In genomic region chr21:41361786-41362604, GRCh38 we compare ENCODE assay signal across 8 cellular contexts. TPM values are rescaled to one million over a fixed set of nuclear protein-coding genes. Genes with fewer than 3 reads are reported as not detected.
DNase-seq lines count a peak whose midpoint lies in the region; ATAC-seq and TF ChIP-seq lines count a peak whose summit lies in the region.

Gene MX2, plus strand, starts transcription at chr21:41362027. Its CDS starts 14,880 bp downstream, at chr21:41376907.

- peak within 1 kb of the TSS; percentile 0; the same call in 1 of the 2 replicates for H4K5ac ChIP-seq in IMR-90 (ENCODE audit: low read depth, low read length)

- peak within 1 kb of the TSS; percentile 80 for H2AFZ ChIP-seq in IMR-90 (replicated peaks; ENCODE audit: low read length, poor library complexity)

- no peak within 1 kb of the TSS for H2BK15ac ChIP-seq in IMR-90 (ENCODE audit: low read depth, low read length)

- dilution Hi-C loops in IMR-90 (cut with HindIII; ENCODE audit: low sequenced_read_pairs, unreplicated experiment): no loop called here

- H3K4me3 ChIP-seq in CD4-positive, CD25-positive, alpha-beta regulatory T cell (ENCODE audit: low read depth, low read length): peak within 1 kb of the TSS; percentile 89
- H3K4me3 ChIP-seq in IMR-90 (ENCODE audit: insufficient read depth, low read depth, low read length): peak within 1 kb of the TSS; percentile 3; the same call in 1 of the 2 replicates
- H3K4me3 ChIP-seq in dorsolateral prefrontal cortex: peak within 1 kb of the TSS in 37 of 59 donors; percentile 2 to 56 (median 31)
- peak within 1 kb of the TSS; percentile 4 to 66 for H3K4me3 ChIP-seq in stomach smooth muscle (ENCODE audit: low read length in 2 of 2)

- H2BK120ac ChIP-seq in IMR-90 (ENCODE audit: low read depth, low read length): peak within 1 kb of the TSS; percentile 32

- peak; percentile 74 for ATAC-seq in CD4-positive, CD25-positive, alpha-beta regulatory T cell (ENCODE audit: low read depth in 2 of 2)
- ATAC-seq in GM19438 (IDR thresholded peaks at IDR 0.05; ENCODE audit: low read depth, unreplicated experiment): peak; percentile 51
- ATAC-seq in IMR-90 (ENCODE audit: low read depth): peak; percentile 83
- peak; percentile 75 to 79 for ATAC-seq in naive thymus-derived CD8-positive, alpha-beta T cell
- no peak for ATAC-seq in WTC11

- H3K4ac ChIP-seq in IMR-90 (ENCODE audit: low read depth, low read length): no peak within 1 kb of the TSS; the same call in 1 of the 2 replicates

- H3K18ac ChIP-seq in IMR-90 (ENCODE audit: low read depth, low read length): peak within 1 kb of the TSS; percentile 5; the same call in 1 of the 2 replicates

- peaks cover 37% of the 10 kb centered on the region for H3K4me1 ChIP-seq in CD4-positive, CD25-positive, alpha-beta regulatory T cell (ENCODE audit: control insufficient read depth, insufficient read depth, low read length, poor library complexity, severe bottlenecking)
- peaks cover 8% of the 10 kb centered on the region for H3K4me1 ChIP-seq in IMR-90 (ENCODE audit: control insufficient read depth, insufficient read depth, low read length)
- peaks cover 6% of the 10 kb centered on the region for H3K4me1 ChIP-seq in stomach smooth muscle (ENCODE audit: control insufficient read depth, insufficient read depth, low read length)

- peak within 1 kb of the TSS; percentile 50 for H2AK9ac ChIP-seq in IMR-90 (replicated peaks; ENCODE audit: low read depth, low read length, poor library complexity)

- no peak for TF ChIP-seq RAD21 in IMR-90 (IDR thresholded peaks at IDR 0.05; ENCODE audit: low read length)

- CTCF ChIA-PET in IMR-90 (lab: Yijun Ruan, JAX): interaction anchor here (1.5 kb wide), 1 partner anchor 79 kb away, joined by 4 read pairs; no protein-coding TSS in a partner anchor
- CTCF ChIA-PET in WTC11 (lab: Charles Lee): interaction anchor here (3.1 kb wide), 1 partner anchor 7 kb away, joined by 39 read pairs; no protein-coding TSS in a partner anchor

- H4K20me1 ChIP-seq in IMR-90 (ENCODE audit: insufficient read depth, low read length): no peaks in the 10 kb centered on the region

- TF ChIP-seq POLR2A in IMR-90 (IDR thresholded peaks at IDR 0.05; ENCODE audit: low read depth, low read length): no peak

- peaks cover 20% of the 10 kb centered on the region for H3K36me3 Mint-ChIP-seq in CD4-positive, CD25-positive, alpha-beta regulatory T cell
- peaks cover 0 to 22% (median 19%) of the 10 kb centered on the region in 3 donors for H3K36me3 Mint-ChIP-seq in naive thymus-derived CD8-positive, alpha-beta T cell
- H3K36me3 Mint-ChIP-seq in WTC11: no peaks in the 10 kb centered on the region

- intact Hi-C loops in IMR-90 (cut with micrococcal nuclease) (loop anchor here (5.0 kb wide), 1 partner anchor 60 kb away; no protein-coding TSS in a partner anchor), dorsolateral prefrontal cortex (cut with DNase I) (no loop called here)

- no peak within 1 kb of the TSS for H3K23ac ChIP-seq in IMR-90 (ENCODE audit: low read depth, low read length)

- H3K9me1 ChIP-seq in IMR-90 (ENCODE audit: insufficient read depth, low read length): no peaks in the 10 kb centered on the region; the same call in 1 of the 2 replicates

- H3K9ac ChIP-seq in IMR-90 (ENCODE audit: low read depth, low read length): peak within 1 kb of the TSS; percentile 65
- H3K9ac ChIP-seq in stomach smooth muscle (ENCODE audit: low read length in 2 of 2): peak within 1 kb of the TSS; percentile 33 to 51

- no TSS peak for BruUV-seq in IMR-90 (replicated peaks; lab: Mats Ljungman, UMichigan)

- no peaks in the 10 kb centered on the region for H3K27me3 ChIP-seq in CD4-positive, CD25-positive, alpha-beta regulatory T cell (ENCODE audit: control insufficient read depth, insufficient read depth, low read length)
- H3K27me3 ChIP-seq in IMR-90 (ENCODE audit: control insufficient read depth, insufficient read depth, low read length): peaks cover 3% of the 10 kb centered on the region
- H3K27me3 ChIP-seq in dorsolateral prefrontal cortex: peaks cover 0 to 4% (median 0%) of the 10 kb centered on the region in 45 donors
- peaks cover 4 to 5% of the 10 kb centered on the region in 2 donors for H3K27me3 ChIP-seq in stomach smooth muscle (ENCODE audit: control insufficient read depth in 1 of 2, insufficient read depth in 2 of 2, low read length in 2 of 2)

- no peak within 1 kb of the TSS for H3K14ac ChIP-seq in IMR-90 (replicated peaks; ENCODE audit: low read depth, low read length)

- no peak within 1 kb of the TSS for H3K56ac ChIP-seq in IMR-90 (ENCODE audit: extremely low read depth, insufficient read depth, low read length)

- WGBS in IMR-90 (ENCODE audit: extremely low coverage in 2 of 2, insufficient read length in 1 of 2), 2 experiments: 45% methylated on average over 7 of the region's 24 CpGs; no CpG with 5 or more reads in 1 of the 2 experiments

- H3K27me3 Mint-ChIP-seq in CD4-positive, CD25-positive, alpha-beta regulatory T cell: peaks cover 15% of the 10 kb centered on the region
- H3K27me3 Mint-ChIP-seq in naive thymus-derived CD8-positive, alpha-beta T cell: peaks cover 0 to 4% (median 0%) of the 10 kb centered on the region in 5 donors
- H3K27me3 Mint-ChIP-seq in WTC11 (ENCODE audit: low read depth): no peaks in the 10 kb centered on the region

- H4K91ac ChIP-seq in IMR-90 (ENCODE audit: insufficient read depth, low read depth, low read length): no peak within 1 kb of the TSS; the same call in 1 of the 2 replicates

- in situ Hi-C loops in IMR-90 (cut with MboI; ENCODE audit: low sequenced_read_pairs): no loop called here

- H2AK5ac ChIP-seq in IMR-90 (ENCODE audit: low read depth, low read length): peak within 1 kb of the TSS; percentile 15; the same call in 1 of the 2 replicates

- H3K27ac ChIP-seq in CD4-positive, CD25-positive, alpha-beta regulatory T cell (ENCODE audit: insufficient read depth, low read length, poor library complexity, severe bottlenecking): peak within 1 kb of the TSS; percentile 98
- H3K27ac ChIP-seq in IMR-90 (ENCODE audit: insufficient read depth, low read length) (peak within 1 kb of the TSS; percentile 61), dorsolateral prefrontal cortex (peak within 1 kb of the TSS in 35 of 59 donors; percentile 7 to 80 (median 55)), stomach smooth muscle (ENCODE audit: low read length) (peak within 1 kb of the TSS; percentile 31)

- H3K9me3 ChIP-seq in CD4-positive, CD25-positive, alpha-beta regulatory T cell (ENCODE audit: control insufficient read depth in 2 of 2, low read length in 2 of 2): no peaks in the 10 kb centered on the region
- H3K9me3 ChIP-seq in IMR-90 (ENCODE audit: control insufficient read depth, insufficient read depth, low read length) (no peaks in the 10 kb centered on the region), stomach smooth muscle (ENCODE audit: control insufficient read depth in 2 of 2, low read length in 2 of 2) (no peaks in the 10 kb centered on the region)

- DNase-seq in CD4-positive, CD25-positive, alpha-beta regulatory T cell: peak; percentile 78 to 92 (median 89)
- DNase-seq in IMR-90: peak; percentile 81
- peak; percentile 78 for DNase-seq in activated CD4-positive, alpha-beta T cell treated with anti-CD3 and anti-CD28 coated beads for 48 hours
- DNase-seq in dorsolateral prefrontal cortex: no peak
- DNase-seq in naive thymus-derived CD8-positive, alpha-beta T cell: peak; percentile 64 to 95 (median 90)
- DNase-seq in WTC11 (ENCODE audit: low spot score): no peak

- no peak for TF ChIP-seq CTCF in IMR-90 (conservative IDR thresholded peaks at IDR 0.05; ENCODE audit: low read depth, low read length)
- TF ChIP-seq CTCF in dorsolateral prefrontal cortex (IDR thresholded peaks at IDR 0.05 in 54 of 56, conservative IDR thresholded peaks at IDR 0.05 in 2 of 56; ENCODE audit: low read depth in 1 of 56, partially characterized antibody in 56 of 56): no peak
- TF ChIP-seq CTCF in WTC11 (IDR thresholded peaks at IDR 0.05): no peak

- peaks cover 0 to 1% (median 0%) of the 10 kb centered on the region in 7 donors for H3K9me3 Mint-ChIP-seq in CD4-positive, CD25-positive, alpha-beta regulatory T cell
- H3K9me3 Mint-ChIP-seq in naive thymus-derived CD8-positive, alpha-beta T cell: no peaks in the 10 kb centered on the region
- H3K9me3 Mint-ChIP-seq in WTC11: no peaks in the 10 kb centered on the region

- H3K4me1 Mint-ChIP-seq in CD4-positive, CD25-positive, alpha-beta regulatory T cell: peaks cover 11 to 63% (median 31%) of the 10 kb centered on the region in 4 donors
- peaks cover 18 to 63% (median 60%) of the 10 kb centered on the region in 4 donors for H3K4me1 Mint-ChIP-seq in naive thymus-derived CD8-positive, alpha-beta T cell
- H3K4me1 Mint-ChIP-seq in WTC11: peaks cover 18% of the 10 kb centered on the region

- POLR2A ChIA-PET in IMR-90 (lab: Charles Lee; ENCODE audit: unreplicated experiment) (no interaction called here), WTC11 (lab: Charles Lee) (no interaction called here)
- POLR2A ChIA-PET in naive thymus-derived CD8-positive, alpha-beta T cell (lab: Charles Lee): interaction anchor here (0.6 to 3.2 kb wide), 12 partner anchors 8 to 535 kb away, joined by 3 to 26 read pairs (median 3); partner anchors contain the start of genes MX1 and PRDM15

- H2BK20ac ChIP-seq in IMR-90 (ENCODE audit: low read depth, low read length): no peak within 1 kb of the TSS

- H4K8ac ChIP-seq in IMR-90 (ENCODE audit: low read depth in 2 of 2, low read length in 2 of 2): peak within 1 kb of the TSS; percentile 6 to 79; a peak in 2 of 4 replicates

- no peak within 1 kb of the TSS for H2BK5ac ChIP-seq in IMR-90 (ENCODE audit: low read depth, low read length, poor library complexity, severe bottlenecking)

- peak within 1 kb of the TSS; percentile 35 for H3K4me2 ChIP-seq in IMR-90 (ENCODE audit: low read depth, low read length)

- peak within 1 kb of the TSS; percentile 100 for H3K27ac Mint-ChIP-seq in CD4-positive, CD25-positive, alpha-beta regulatory T cell
- H3K27ac Mint-ChIP-seq in naive thymus-derived CD8-positive, alpha-beta T cell: peak within 1 kb of the TSS; percentile 98 to 100 (median 100)
- no peak within 1 kb of the TSS; the same call in 1 of the 2 replicates for H3K27ac Mint-ChIP-seq in WTC11

- H3K36me3 ChIP-seq in CD4-positive, CD25-positive, alpha-beta regulatory T cell (ENCODE audit: control insufficient read depth, insufficient read depth, low read length): peaks cover 9% of the 10 kb centered on the region
- H3K36me3 ChIP-seq in IMR-90 (ENCODE audit: control insufficient read depth, insufficient read depth, low read length) (no peaks in the 10 kb centered on the region), stomach smooth muscle (ENCODE audit: control insufficient read depth in 2 of 2, insufficient read depth in 2 of 2, low read length in 2 of 2) (no peaks in the 10 kb centered on the region)

- no peaks in the 10 kb centered on the region for H3K79me1 ChIP-seq in IMR-90 (ENCODE audit: low read depth in 1 of 2, low read length in 2 of 2)

- H3K4me3 Mint-ChIP-seq in CD4-positive, CD25-positive, alpha-beta regulatory T cell: peak within 1 kb of the TSS; percentile 93 to 98 (median 96)
- H3K4me3 Mint-ChIP-seq in naive thymus-derived CD8-positive, alpha-beta T cell: peak within 1 kb of the TSS; percentile 86 to 99 (median 93)
- no peak within 1 kb of the TSS for H3K4me3 Mint-ChIP-seq in WTC11

RNA-seq across cellular contexts. Expression of gene MX2, which starts in this region (rescaled TPM):
- 119 TPM for total RNA-seq in CD4-positive, CD25-positive, alpha-beta regulatory T cell
- 10 to 100 TPM; 34.8 to 52.7 (median 44.0) TPM for polyA plus RNA-seq in CD4-positive, CD25-positive, alpha-beta regulatory T cell
- 0.54 and 0.56 TPM in 2 replicates for total RNA-seq in IMR-90 (2012; rRNA removed)
- polyA plus RNA-seq in IMR-90 (2012; rRNA removed): 0.43 and 0.53 TPM in 2 replicates
- polyA plus RNA-seq in IMR-90 (2012; cell fraction: cytosol; rRNA removed): 0.22 TPM in 1 of 2 replicates, not detected in the other
- polyA plus RNA-seq in IMR-90 (2012; cell fraction: nucleus; rRNA removed; ENCODE audit: low replicate concordance): 0.45 and 1.1 TPM in 2 replicates
- total RNA-seq in dorsolateral prefrontal cortex: 10 to 100 TPM in 4 of 120 experiments, 1 to 10 TPM in 116; 1.8 to 41.0 (median 5.0) TPM
- 100 to 1,000 TPM; 114 to 125 TPM for total RNA-seq in naive thymus-derived CD8-positive, alpha-beta T cell
- polyA plus RNA-seq in naive thymus-derived CD8-positive, alpha-beta T cell: 10 to 100 TPM; 27.8 to 49.6 (median 42.4) TPM
- 2.6 to 4.0 TPM (median 2.7 TPM) in 3 replicates for total RNA-seq in WTC11 (2021)

Comparison
In these comparisons a context has a peak if more than half of its experiments do, and no peak if none do; other contexts are left out.
1. RNA of gene MX2 (polyA plus RNA-seq): 34.8 to 52.7 TPM in CD4-positive, CD25-positive, alpha-beta regulatory T cell and 27.8 to 49.6 TPM in naive thymus-derived CD8-positive, alpha-beta T cell; 0.22 to 1.1 TPM in IMR-90; every median in the first group is over 10 times any median in the second.
2. DNase-seq: peak in CD4-positive, CD25-positive, alpha-beta regulatory T cell (3 of 3), IMR-90 (single experiment), activated CD4-positive, alpha-beta T cell treated with anti-CD3 and anti-CD28 coated beads for 48 hours (single experiment) and naive thymus-derived CD8-positive, alpha-beta T cell (10 of 10); none in dorsolateral prefrontal cortex (0 of 10) and WTC11 (single experiment).
3. H3K27ac ChIP-seq: peak in every context shown above with its lines; median percentile 98 in CD4-positive, CD25-positive, alpha-beta regulatory T cell; 61 in IMR-90; 55 in dorsolateral prefrontal cortex; 31 in stomach smooth muscle.
4. H3K4me3 ChIP-seq: peak in every context shown above with its lines; median percentile 89 in CD4-positive, CD25-positive, alpha-beta regulatory T cell; 35 in stomach smooth muscle; 31 in dorsolateral prefrontal cortex; 3 in IMR-90.